ENCODE assay signal across 7 cellular contexts in the genomic region with DNA sequence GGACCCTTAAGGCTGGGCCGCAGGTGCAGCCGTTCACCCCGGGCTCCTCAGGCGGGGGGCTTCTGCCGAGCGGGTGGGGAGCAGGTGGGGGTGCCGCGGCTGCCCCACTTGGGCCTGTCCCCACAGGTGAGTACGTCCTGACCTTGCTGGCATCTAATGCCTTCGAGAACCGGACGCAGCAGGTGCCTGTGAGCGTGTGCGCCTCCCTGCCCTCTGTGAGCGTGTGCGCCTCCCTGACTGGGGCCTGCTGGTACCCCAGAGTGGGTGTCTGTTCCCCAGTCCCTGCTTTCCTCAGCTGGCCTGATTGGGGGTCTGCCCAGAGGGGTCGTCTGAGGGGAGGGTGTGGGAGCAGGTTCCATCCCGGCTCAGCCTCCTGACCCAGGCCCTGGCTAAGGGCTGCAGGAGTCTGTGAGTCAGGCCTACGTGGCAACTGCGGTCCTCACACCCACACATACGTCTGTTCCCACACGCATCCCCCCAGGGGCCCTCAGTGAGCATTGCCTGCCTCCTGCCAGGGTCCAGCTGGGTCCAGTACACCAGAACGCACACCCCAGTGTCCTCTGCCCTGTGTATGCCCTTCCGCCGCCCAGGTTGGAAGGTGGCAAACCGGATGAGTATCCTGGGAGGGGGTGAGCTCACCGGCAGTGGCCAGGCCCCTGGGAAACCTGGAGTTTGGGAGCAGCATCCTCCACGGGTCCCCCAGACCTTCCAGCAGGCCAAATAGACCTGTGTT. TPM values are rescaled to one million over a fixed set of nuclear protein-coding genes. Genes with fewer than 3 reads are reported as not detected.
DNase-seq lines count a peak whose midpoint lies in the region; ATAC-seq, FAIRE-seq and TF ChIP-seq lines count a peak whose summit lies in the region.
"Not testable (repeated sequence)": the region's sequence is repeated elsewhere in the genome, so short reads cannot be mapped to it uniquely, and the experiment has no call there.

No MANE protein-coding gene starts in this region.

- H3K36me3 ChIP-seq in HCT116 (ENCODE audit: control insufficient read depth in 1 of 2, insufficient read depth in 2 of 2, low read length in 2 of 2); HepG2 (replicated peaks in 1 of 2; ENCODE audit: control insufficient read depth in 1 of 2, insufficient read depth in 2 of 2, low read length in 2 of 2); mucosa of descending colon (ENCODE audit: low read depth); sigmoid colon: not testable (repeated sequence)

- not testable (repeated sequence) for H3K27ac ChIP-seq in HCT116 (ENCODE audit: low read depth, low read length); HepG2 (ENCODE audit: extremely low read length, insufficient read depth, low read length); sigmoid colon

- not testable (repeated sequence) for TF ChIP-seq RAD21 in HCT116 (IDR thresholded peaks at IDR 0.05; ENCODE audit: low read depth); HepG2 (CRISPR knock-in tag; IDR thresholded peaks at IDR 0.05)

- H2AFZ ChIP-seq in HCT116 (ENCODE audit: low read depth, low read length, poor library complexity, severe bottlenecking); HepG2 (ENCODE audit: low read length): not testable (repeated sequence)

- not testable (repeated sequence) for TF ChIP-seq EP300 in HepG2 (IDR thresholded peaks at IDR 0.05; ENCODE audit: low read depth in 2 of 2, low read length in 2 of 2); HepG2 (CRISPR knock-in tag; IDR thresholded peaks at IDR 0.05; ENCODE audit: borderline replicate concordance); sigmoid colon (IDR thresholded peaks at IDR 0.05)

- H3K4me1 ChIP-seq in HCT116 (ENCODE audit: control insufficient read depth in 1 of 2, insufficient read depth in 2 of 2, low read length in 2 of 2); HepG2 (ENCODE audit: insufficient read depth, low read length); mucosa of descending colon (ENCODE audit: low read depth); sigmoid colon: not testable (repeated sequence)

- intact Hi-C loops in HCT116 (cut with micrococcal nuclease); activated T-helper 2 cell treated with anti-CD3 and anti-CD28 coated beads, Interferon-gamma antibody, Interleukin-2, Interleukin-4, amounts not matched to agents 10 μg/mL and 5 μg/mL and 100 μg/mL, durations not matched to agents 14 hours and 24 hours and 36 hours (cut with micrococcal nuclease); cardiac septum (cut with DNase I); HepG2 (cut with micrococcal nuclease; ENCODE audit: unreplicated experiment); mucosa of descending colon (cut with DNase I, micrococcal nuclease); sigmoid colon (cut with DNase I): not testable (repeated sequence)

- BruUV-seq in HCT116 (replicated peaks; lab: Mats Ljungman, UMichigan); HepG2 (replicated peaks; lab: Mats Ljungman, UMichigan): not testable (repeated sequence)

- not testable (repeated sequence) for H3K27me3 ChIP-seq in HCT116 (ENCODE audit: insufficient read depth, low read length); HepG2 (ENCODE audit: control insufficient read depth in 1 of 2, insufficient read depth in 2 of 2, low read length in 2 of 2); sigmoid colon

- ATAC-seq in HCT116 (0 out of 2 replicates have a peak, but pooled peaks have one; percentile 14), HepG2 (peak; percentile 41; the same call in 2 of the 3 replicates)
- not testable (repeated sequence) for ATAC-seq in mucosa of descending colon

- H3K27me3 Mint-ChIP-seq in activated T-helper 2 cell treated with anti-CD3 and anti-CD28 coated beads, Interferon-gamma antibody, Interleukin-2, Interleukin-4, amounts not matched to agents 10 μg/mL and 5 μg/mL and 100 μg/mL, durations not matched to agents 14 hours and 24 hours and 36 hours (ENCODE audit: low read depth): not testable (repeated sequence)

- H3K4me3 ChIP-seq in HCT116 (replicated peaks in 1 of 2; ENCODE audit: low read depth in 1 of 2, low read length in 2 of 2); HepG2 (replicated peaks in 1 of 3; ENCODE audit: insufficient read depth in 1 of 3, low read depth in 2 of 3, low read length in 3 of 3); mucosa of descending colon; sigmoid colon: not testable (repeated sequence)

- RAD21 ChIA-PET in HCT116 (lab: Charles Lee; ENCODE audit: low non-redundant PET in 1 of 2, low total read pairs in 2 of 2, uncharacterized antibody in 2 of 2, unreplicated experiment in 2 of 2): not testable (repeated sequence)

- not testable (repeated sequence) for DNase-seq in HCT116 (ENCODE audit: low read depth, low spot score); HepG2 (ENCODE audit: low spot score)
- peak; percentile 7 for DNase-seq in activated CD4-positive, CD25-positive, alpha-beta regulatory T cell treated with anti-CD3 and anti-CD28 coated beads, Interleukin-2, amount 50 U/mL, for 72 hours
- DNase-seq in activated T-helper 2 cell treated with anti-CD3 and anti-CD28 coated beads, Interferon-gamma antibody, Interleukin-2, Interleukin-4, amounts not matched to agents 10 μg/mL and 5 μg/mL and 100 μg/mL, durations not matched to agents 14 hours and 24 hours and 36 hours (ENCODE audit: low spot score): peak; percentile 7
- DNase-seq in cardiac septum (ENCODE audit: low spot score) (peak; percentile 33), mucosa of descending colon (peak in 2 of 3 donors; percentile 11 to 21), sigmoid colon (peak; percentile 37)

- CTCF ChIA-PET in HCT116 (lab: Charles Lee); HepG2 (lab: Yijun Ruan, JAX; ENCODE audit: low intra/inter-chr PET ratio, low total read pairs): not testable (repeated sequence)

- TF ChIP-seq POLR2A in HCT116 (IDR thresholded peaks at IDR 0.05; ENCODE audit: borderline replicate concordance, extremely low read depth, insufficient read depth, insufficient read length); HepG2 (IDR thresholded peaks at IDR 0.05; ENCODE audit: insufficient read depth in 1 of 2, low read depth in 2 of 2, low read length in 2 of 2); sigmoid colon (IDR thresholded peaks at IDR 0.05): not testable (repeated sequence)

- not testable (repeated sequence) for H3K4me3 Mint-ChIP-seq in activated T-helper 2 cell treated with anti-CD3 and anti-CD28 coated beads, Interferon-gamma antibody, Interleukin-2, Interleukin-4, amounts not matched to agents 10 μg/mL and 5 μg/mL and 100 μg/mL, durations not matched to agents 14 hours and 24 hours and 36 hours (ENCODE audit: low read depth)

- H3K9me2 ChIP-seq in HCT116 (ENCODE audit: insufficient read depth): not testable (repeated sequence)

- not testable (repeated sequence) for H3K9me3 ChIP-seq in HCT116 (ENCODE audit: control insufficient read depth in 1 of 2, insufficient read depth in 1 of 2, low read depth in 1 of 2, low read length in 2 of 2); HepG2 (ENCODE audit: low read length); mucosa of descending colon; sigmoid colon

- H3K27ac Mint-ChIP-seq in activated T-helper 2 cell treated with anti-CD3 and anti-CD28 coated beads, Interferon-gamma antibody, Interleukin-2, Interleukin-4, amounts not matched to agents 10 μg/mL and 5 μg/mL and 100 μg/mL, durations not matched to agents 14 hours and 24 hours and 36 hours: not testable (repeated sequence)

- not testable (repeated sequence) for TF ChIP-seq CTCF in HCT116 (IDR thresholded peaks at IDR 0.05 in 2 of 3, conservative IDR thresholded peaks at IDR 0.05 in 1 of 3; ENCODE audit: borderline replicate concordance in 1 of 3, insufficient read depth in 1 of 3, low read depth in 2 of 3, low read length in 2 of 3); HepG2 (CRISPR knock-in tag; IDR thresholded peaks at IDR 0.05); mucosa of descending colon (IDR thresholded peaks at IDR 0.05); sigmoid colon (IDR thresholded peaks at IDR 0.05)

- WGBS in HepG2 (ENCODE audit: low lambda C conversion rate): no CpG with 5 or more reads among the region's 28 CpGs
- 98 to 99% methylated on average over 5 of the region's 28 CpGs for WGBS in sigmoid colon, 2 donors

- not testable (repeated sequence) for H3K79me2 ChIP-seq in HCT116 (ENCODE audit: insufficient read depth, low read length); HepG2 (ENCODE audit: insufficient read depth, low read length)

- H3K36me3 Mint-ChIP-seq in activated T-helper 2 cell treated with anti-CD3 and anti-CD28 coated beads, Interferon-gamma antibody, Interleukin-2, Interleukin-4, amounts not matched to agents 10 μg/mL and 5 μg/mL and 100 μg/mL, durations not matched to agents 14 hours and 24 hours and 36 hours (ENCODE audit: low read depth): not testable (repeated sequence)

- not testable (repeated sequence) for H3K9ac ChIP-seq in HCT116 (ENCODE audit: low read length); HepG2 (ENCODE audit: insufficient read depth, low read depth, low read length)

- POLR2A ChIA-PET in HCT116 (lab: Charles Lee); HepG2 (lab: Yijun Ruan, JAX): not testable (repeated sequence)

- H4K20me1 ChIP-seq in HCT116 (ENCODE audit: insufficient read depth); HepG2 (ENCODE audit: insufficient read depth, low read length): not testable (repeated sequence)

- not testable (repeated sequence) for H3K4me1 Mint-ChIP-seq in activated T-helper 2 cell treated with anti-CD3 and anti-CD28 coated beads, Interferon-gamma antibody, Interleukin-2, Interleukin-4, amounts not matched to agents 10 μg/mL and 5 μg/mL and 100 μg/mL, durations not matched to agents 14 hours and 24 hours and 36 hours (ENCODE audit: low read depth)

- not testable (repeated sequence) for H3K9me3 Mint-ChIP-seq in activated T-helper 2 cell treated with anti-CD3 and anti-CD28 coated beads, Interferon-gamma antibody, Interleukin-2, Interleukin-4, amounts not matched to agents 10 μg/mL and 5 μg/mL and 100 μg/mL, durations not matched to agents 14 hours and 24 hours and 36 hours

- FAIRE-seq in HepG2 (lab: Jason Lieb, UNC): not testable (repeated sequence)

- in situ Hi-C loops in HepG2 (cut with HindIII; ENCODE audit: extremely low pct_ligation_motif_present, low pct_unique_long_range_greater_than_20kb): not testable (repeated sequence)

- not testable (repeated sequence) for H3K4me2 ChIP-seq in HCT116 (ENCODE audit: low read length); HepG2 (ENCODE audit: low read depth, low read length)

RNA-seq across cellular contexts. Expression of gene NPIPA7, which starts 55.1 kb away (rescaled TPM):
- total RNA-seq in HCT116 (2021; ENCODE audit: unreplicated experiment): 4.5 TPM
- 5.6 and 9.2 TPM in 2 replicates for polyA plus RNA-seq in HCT116 (2012)
- 6.1 and 6.2 TPM in 2 replicates for total RNA-seq in activated T-helper 2 cell treated with anti-CD3 and anti-CD28 coated beads, Interferon-gamma antibody, Interleukin-2, Interleukin-4, amounts not matched to agents 10 μg/mL and 5 μg/mL and 100 μg/mL, durations not matched to agents 14 hours and 24 hours and 36 hours
- total RNA-seq in cardiac septum: 5.5 TPM
- 4.8 and 11.0 TPM in 2 replicates for total RNA-seq in HepG2 (2016; rRNA removed; fragmentation: Illumina TruSeq; extraction: Trizol)
- 1.1 and 2.6 TPM in 2 replicates for total RNA-seq in HepG2 (2016; cell fraction: cytosol; rRNA removed; fragmentation: Illumina TruSeq; extraction: Trizol; ENCODE audit: low read depth)
- total RNA-seq in HepG2 (2016; cell fraction: insoluble cytoplasmic fraction; rRNA removed; fragmentation: Illumina TruSeq; extraction: Trizol): 4.3 and 9.5 TPM in 2 replicates
- total RNA-seq in HepG2 (2016; cell fraction: membrane; rRNA removed; fragmentation: Illumina TruSeq; extraction: Trizol): 4.0 and 4.2 TPM in 2 replicates
- 4.9 and 17.0 TPM in 2 replicates for total RNA-seq in HepG2 (2016; cell fraction: nucleus; rRNA removed; fragmentation: Illumina TruSeq; extraction: Trizol)
- polyA plus RNA-seq in HepG2 (2011; rRNA removed): 65.3 and 97.4 TPM in 2 replicates
- 30.8 and 41.5 TPM in 2 replicates for polyA plus RNA-seq in HepG2 (2011; cell fraction: cytosol; rRNA removed)
- 91.0 and 119 TPM in 2 replicates for polyA plus RNA-seq in HepG2 (2011; cell fraction: nucleus; rRNA removed)
- polyA plus RNA-seq in HepG2 (2012): 13.5 and 19.9 TPM in 2 replicates
- 3.9 and 4.4 TPM in 2 replicates for polyA plus RNA-seq in HepG2 (2016; cell fraction: cytosol; fragmentation: Illumina TruSeq; extraction: Trizol; ENCODE audit: low read depth)
- 17.8 and 30.2 TPM in 2 replicates for polyA plus RNA-seq in HepG2 (2016; cell fraction: insoluble cytoplasmic fraction; fragmentation: Illumina TruSeq; extraction: Trizol; ENCODE audit: low read depth)
- 7.8 and 8.1 TPM in 2 replicates for polyA plus RNA-seq in HepG2 (2016; cell fraction: membrane; fragmentation: Illumina TruSeq; extraction: Trizol; ENCODE audit: low read depth)
- 104 and 133 TPM in 2 replicates for polyA plus RNA-seq in HepG2 (2016; cell fraction: nucleus; fragmentation: Illumina TruSeq; extraction: Trizol; ENCODE audit: insufficient read depth, low read depth)
- polyA minus RNA-seq in HepG2 (2011; rRNA and poly(A)+ RNA removed; ENCODE audit: low replicate concordance): 0.92 and 1.1 TPM in 2 replicates
- 1.4 and 3.1 TPM in 2 replicates for polyA minus RNA-seq in HepG2 (2011; cell fraction: cytosol; rRNA and poly(A)+ RNA removed)
- polyA minus RNA-seq in HepG2 (2011; cell fraction: nucleus; rRNA and poly(A)+ RNA removed): 6.7 and 7.5 TPM in 2 replicates
- total RNA-seq in mucosa of descending colon: 1 to 10 TPM; 4.1 to 8.8 (median 4.6) TPM
- 1 to 10 TPM in 3 of 4 donors, not detected in 1; 1.4 to 2.6 (median 2.6) TPM for total RNA-seq in sigmoid colon
- polyA plus RNA-seq in sigmoid colon: 10 to 100 TPM in 2 of 3 donors, 1 to 10 TPM in 1; 6.7 to 14.1 (median 10.8) TPM
